8 cellular contexts compared by ENCODE assay signal in genomic region chr11:63212742-63213141, GRCh38. TPM values are rescaled to one million over a fixed set of nuclear protein-coding genes. Genes with fewer than 3 reads are reported as not detected.
A peak's percentile ranks its signal among the peaks of the same experiment; 100 is the strongest.
DNase-seq lines count a peak whose midpoint lies in the region; ATAC-seq, FAIRE-seq and TF ChIP-seq lines count a peak whose summit lies in the region.

No MANE protein-coding gene starts in this region.

- H3K9me3 ChIP-seq in psoas muscle (no peaks in the 10 kb centered on the region), vagina (no peaks in the 10 kb centered on the region)

- FAIRE-seq in endometrium (lab: Jason Lieb, UNC) = peak; percentile 68

- H3K4me3 ChIP-seq in psoas muscle (no peak overlapping the region), vagina (no peak overlapping the region)

- H3K36me3 ChIP-seq in psoas muscle (ENCODE audit: insufficient read depth in 1 of 2, low read depth in 1 of 2) = no peaks in the 10 kb centered on the region
- no peaks in the 10 kb centered on the region for H3K36me3 ChIP-seq in vagina

- H3K27ac ChIP-seq in psoas muscle (no peak overlapping the region), vagina (no peak overlapping the region)

- H3K27me3 ChIP-seq in psoas muscle (ENCODE audit: insufficient read depth in 3 of 3, low read length in 2 of 3) (no peaks in the 10 kb centered on the region), vagina (no peaks in the 10 kb centered on the region)

- no peak for TF ChIP-seq POLR2A in vagina (IDR thresholded peaks at IDR 0.05)

- H3K4me1 ChIP-seq in psoas muscle (no peaks in the 10 kb centered on the region), vagina (no peaks in the 10 kb centered on the region)

- ATAC-seq in psoas muscle (no peak), HG03378 (IDR thresholded peaks at IDR 0.05; ENCODE audit: unreplicated experiment) (no peak)

- TF ChIP-seq CTCF in psoas muscle (IDR thresholded peaks at IDR 0.05) (peak; percentile 13), vagina (IDR thresholded peaks at IDR 0.05) (peak in 1 of 3 experiments; percentile 22)

- WGBS in psoas muscle, 3 donors = 2 to 4% (median 3%) methylated on average over 2 of the region's 2 CpGs

- intact Hi-C loops in psoas muscle (cut with DNase I) = no loop called here
- intact Hi-C loops in vagina (cut with DNase I) = no loop called here

- peak; percentile 29 for DNase-seq in stimulated activated CD4-positive, alpha-beta T cell treated with anti-CD3 and anti-CD28 coated beads, Interleukin-4, amount 100 ng/mL, for 24 hours
- no peak for DNase-seq in stimulated activated CD4-positive, alpha-beta T cell treated with anti-CD3 and anti-CD28 coated beads, Interleukin-4, amount 100 ng/mL, for 1 hour
- DNase-seq in NCI-H82 (lab: John Stamatoyannopoulos, UW) (peak; percentile 29), psoas muscle (no peak), SIG-M5 treated with dmso at 0.1 percent for 504 hours (lab: John Stamatoyannopoulos, UW; ENCODE audit: unreplicated experiment) (no peak), vagina (ENCODE audit: extremely low spot score in 2 of 2) (no peak)

RNA-seq across cellular contexts. Expression of gene SLC22A25, which starts 30.7 kb away (rescaled TPM):
- total RNA-seq in psoas muscle (not detected), vagina (0.98 TPM)
- not detected for polyA plus RNA-seq in psoas muscle

Comparison
In these comparisons a context has a peak if more than half of its experiments do, and no peak if none do; other contexts are left out.
1. DNase-seq: peak in stimulated activated CD4-positive, alpha-beta T cell treated with anti-CD3 and anti-CD28 coated beads, Interleukin-4, amount 100 ng/mL, for 24 hours (single experiment) and NCI-H82 (single experiment); none in stimulated activated CD4-positive, alpha-beta T cell treated with anti-CD3 and anti-CD28 coated beads, Interleukin-4, amount 100 ng/mL, for 1 hour (single experiment), psoas muscle (0 of 2), SIG-M5 treated with dmso at 0.1 percent for 504 hours (single experiment) and vagina (0 of 2).